ENCODE assay signal across 13 cellular contexts in genomic region chr11:118175600-118176399, GRCh38. TPM values are rescaled to one million over a fixed set of nuclear protein-coding genes. Genes with fewer than 3 reads are reported as not detected.
DNase-seq lines count a peak whose midpoint lies in the region; ATAC-seq and TF ChIP-seq lines count a peak whose summit lies in the region.
"Had no signal": no experiment of that assay in that cellular context is flagged by ENCODE, and none has a peak within 500 bp of the region (broad histone marks: within the 10 kb centered on the region; RNA-seq: fewer than 3 reads in every experiment).

No MANE protein-coding gene starts in this region.

- no peaks in the 10 kb centered on the region for H3K36me3 Mint-ChIP-seq in activated T-cell treated with anti-CD3 and anti-CD28 coated beads, Interleukin-2, amount 50 U/mL, for 24 hours (ENCODE audit: low read depth)

- H3K9me3 ChIP-seq in BE2C (no peaks in the 10 kb centered on the region), hepatocyte (ENCODE audit: low read depth) (no peaks in the 10 kb centered on the region), neuronal stem cell (replicated peaks in 1 of 2; ENCODE audit: control insufficient read depth in 2 of 2, insufficient read depth in 1 of 2, low read depth in 1 of 2, low read length in 2 of 2) (no peaks in the 10 kb centered on the region)

- no peaks in the 10 kb centered on the region for H3K9me2 ChIP-seq in hepatocyte (replicated peaks; ENCODE audit: insufficient read depth)

- H3K9me3 Mint-ChIP-seq in activated T-cell treated with anti-CD3 and anti-CD28 coated beads, Interleukin-2, amount 50 U/mL, for 24 hours: no peaks in the 10 kb centered on the region

- ATAC-seq in GM18870 (IDR thresholded peaks at IDR 0.05; ENCODE audit: unreplicated experiment): no peak
- no peak for ATAC-seq in HG02840 (IDR thresholded peaks at IDR 0.05; ENCODE audit: low FRiP score, unreplicated experiment)

- H2BK15ac ChIP-seq in neuronal stem cell (ENCODE audit: low read length): no peak overlapping the region

- H2AFZ ChIP-seq in hepatocyte (peak overlapping the region; percentile 51), neuronal stem cell (ENCODE audit: low read length) (peak overlapping the region; percentile 69)

- H3K27me3 ChIP-seq in BE2C: no peaks in the 10 kb centered on the region; the same call in none of the 2 replicates
- peaks cover 31% of the 10 kb centered on the region for H3K27me3 ChIP-seq in hepatocyte
- peaks cover 0 to 55% (median 31%) of the 10 kb centered on the region in 3 experiments for H3K27me3 ChIP-seq in neuronal stem cell (ENCODE audit: control insufficient read depth in 3 of 3, insufficient read depth in 3 of 3, low read depth in 1 of 3, low read length in 3 of 3)

- H3K79me1 ChIP-seq in neuronal stem cell (ENCODE audit: low read depth, low read length): no peaks in the 10 kb centered on the region

- no peak overlapping the region for H3K9ac ChIP-seq in neuronal stem cell (ENCODE audit: low read depth, low read length, poor library complexity)

- H3K4me1 Mint-ChIP-seq in activated T-cell treated with anti-CD3 and anti-CD28 coated beads, Interleukin-2, amount 50 U/mL, for 24 hours (ENCODE audit: low read depth): peaks cover 4% of the 10 kb centered on the region

- no peak overlapping the region for H3K4ac ChIP-seq in neuronal stem cell (ENCODE audit: low read length)

- H3K27me3 Mint-ChIP-seq in activated T-cell treated with anti-CD3 and anti-CD28 coated beads, Interleukin-2, amount 50 U/mL, for 24 hours: no peaks in the 10 kb centered on the region

- H3K18ac ChIP-seq in neuronal stem cell (ENCODE audit: low read length): peak overlapping the region; percentile 76

- H3K4me3 ChIP-seq in BE2C (ENCODE audit: low read depth, low read length): peak overlapping the region; percentile 36
- peak overlapping the region; percentile 21 for H3K4me3 ChIP-seq in hepatocyte
- H3K4me3 ChIP-seq in neuronal stem cell (ENCODE audit: low read length in 2 of 2): peak overlapping the region in 1 of 2 donors; percentile 71

- no peak for TF ChIP-seq CTCF in BE2C (IDR thresholded peaks at IDR 0.05; ENCODE audit: low read depth, low read length)
- no peak for TF ChIP-seq CTCF in hepatocyte (IDR thresholded peaks at IDR 0.05; ENCODE audit: poor library complexity)

- H2BK12ac ChIP-seq in neuronal stem cell (ENCODE audit: low read length): no peak overlapping the region

- H3K4me3 Mint-ChIP-seq in activated T-cell treated with anti-CD3 and anti-CD28 coated beads, Interleukin-2, amount 50 U/mL, for 24 hours: no peak overlapping the region

- DNase-seq in BE2C: no peak
- DNase-seq in hepatocyte (ENCODE audit: low spot score): no peak
- no peak for DNase-seq in neuronal stem cell (ENCODE audit: low spot score)
- no peak for DNase-seq in activated T-cell treated with anti-CD3 and anti-CD28 coated beads, Interleukin-2, amount 50 U/mL, for 24 hours
- DNase-seq in activated CD4-positive, alpha-beta T cell treated with anti-CD3 and anti-CD28 coated beads, Interleukin-2, amount 50 U/mL, for 1 hour: no peak
- DNase-seq: KG1; NCI-H524 treated with DMSO at 0.1 percent for 48 hours; stimulated activated CD4-positive, alpha-beta T cell treated with anti-CD3 and anti-CD28 coated beads, Interleukin-2, amount 100 ng/mL, for 48 hours had no signal

- peak overlapping the region; percentile 1 for H4K8ac ChIP-seq in neuronal stem cell (ENCODE audit: low read depth, low read length)

- no peak overlapping the region for H3K14ac ChIP-seq in neuronal stem cell (ENCODE audit: low read length)

- no peak overlapping the region for H3K27ac Mint-ChIP-seq in activated T-cell treated with anti-CD3 and anti-CD28 coated beads, Interleukin-2, amount 50 U/mL, for 24 hours

- H3K4me2 ChIP-seq in hepatocyte: peak overlapping the region; percentile 73
- peak overlapping the region; percentile 75 for H3K4me2 ChIP-seq in neuronal stem cell (ENCODE audit: insufficient read depth, low read length, poor library complexity, severe bottlenecking)

- H3K23ac ChIP-seq in neuronal stem cell (ENCODE audit: low read depth, low read length, poor library complexity): no peak overlapping the region

- no peak overlapping the region for H2AK5ac ChIP-seq in neuronal stem cell (ENCODE audit: low read depth, low read length)

- 33% methylated on average over 14 of the region's 14 CpGs for WGBS in hepatocyte (ENCODE audit: low lambda C conversion rate, missing lambda C conversion rate)
- WGBS in neuronal stem cell (ENCODE audit: extremely low coverage in 2 of 2, insufficient read length in 2 of 2, insufficient replicate concordance in 1 of 2), 2 donors: no CpG with 5 or more reads among the region's 14 CpGs

- no peaks in the 10 kb centered on the region for H4K20me1 ChIP-seq in hepatocyte (ENCODE audit: insufficient read depth, poor library complexity, severe bottlenecking)

- H3K79me2 ChIP-seq in hepatocyte: no peaks in the 10 kb centered on the region

- H4K91ac ChIP-seq in neuronal stem cell (ENCODE audit: low read depth, low read length, poor library complexity): no peak overlapping the region

- no peak overlapping the region for H2BK5ac ChIP-seq in neuronal stem cell (ENCODE audit: low read length)

- H3K36me3 ChIP-seq in BE2C (no peaks in the 10 kb centered on the region), hepatocyte (replicated peaks; ENCODE audit: insufficient read depth, low read depth) (no peaks in the 10 kb centered on the region), neuronal stem cell (replicated peaks in 1 of 2; ENCODE audit: control insufficient read depth in 2 of 2, insufficient read depth in 2 of 2, low read length in 2 of 2) (no peaks in the 10 kb centered on the region)

- peak overlapping the region; percentile 90 for H3K27ac ChIP-seq in angular gyrus (ENCODE audit: low read depth, low read length)
- peak overlapping the region; percentile 66 for H3K27ac ChIP-seq in hepatocyte
- no peak overlapping the region for H3K27ac ChIP-seq in neuronal stem cell (replicated peaks; ENCODE audit: low read length)

- H3K4me1 ChIP-seq in BE2C (peaks cover 4% of the 10 kb centered on the region; the same call in 1 of the 2 replicates), hepatocyte (ENCODE audit: insufficient read depth) (peaks cover 16% of the 10 kb centered on the region), neuronal stem cell (ENCODE audit: control insufficient read depth in 2 of 2, insufficient read depth in 1 of 2, low read depth in 1 of 2, low read length in 2 of 2) (peaks cover 0 to 19% of the 10 kb centered on the region in 2 donors)

- H2BK120ac ChIP-seq in neuronal stem cell (ENCODE audit: low read depth, low read length): no peak overlapping the region

RNA-seq across cellular contexts. Expression of gene SCN2B, which starts 0.6 kb away (rescaled TPM):
- polyA plus RNA-seq in BE2C (2012; ENCODE audit: insufficient read depth, insufficient read length, low read depth): 0.08 TPM
- total RNA-seq in hepatocyte: 1.1 and 1.3 TPM in 2 replicates
- 0.92 and 1.2 TPM in 2 replicates for polyA plus RNA-seq in hepatocyte
- polyA plus RNA-seq in neuronal stem cell (2013, experiment 1 of 2): 0.14 TPM
- polyA plus RNA-seq in neuronal stem cell (2013, experiment 2 of 2): 0.14 TPM
- total RNA-seq: endothelial cell of umbilical vein, mononuclear cell had no signal
- polyA plus RNA-seq: endothelial cell of umbilical vein had no signal

RNA-seq across cellular contexts. Expression of gene SCN4B, which starts 23.2 kb away (rescaled TPM):
- polyA plus RNA-seq in BE2C (2012; ENCODE audit: insufficient read depth, insufficient read length, low read depth): 0.29 TPM
- total RNA-seq in hepatocyte: 0.57 and 1.0 TPM in 2 replicates
- polyA plus RNA-seq in hepatocyte: 0.55 and 1.1 TPM in 2 replicates
- 1.0 TPM for polyA plus RNA-seq in neuronal stem cell (2013, experiment 1 of 2)
- polyA plus RNA-seq in neuronal stem cell (2013, experiment 2 of 2): 0.97 TPM

RNA-seq across cellular contexts. Expression of gene JAML, which starts 49.0 kb away (rescaled TPM):
- polyA plus RNA-seq in BE2C (2012; ENCODE audit: insufficient read depth, insufficient read length, low read depth): not detected
- total RNA-seq in hepatocyte: 3.5 and 5.3 TPM in 2 replicates
- polyA plus RNA-seq in hepatocyte: 5.0 and 5.9 TPM in 2 replicates
- 0.03 TPM for polyA plus RNA-seq in neuronal stem cell (2013, experiment 1 of 2)
- not detected for polyA plus RNA-seq in neuronal stem cell (2013, experiment 2 of 2)
